In the genomic region with DNA sequence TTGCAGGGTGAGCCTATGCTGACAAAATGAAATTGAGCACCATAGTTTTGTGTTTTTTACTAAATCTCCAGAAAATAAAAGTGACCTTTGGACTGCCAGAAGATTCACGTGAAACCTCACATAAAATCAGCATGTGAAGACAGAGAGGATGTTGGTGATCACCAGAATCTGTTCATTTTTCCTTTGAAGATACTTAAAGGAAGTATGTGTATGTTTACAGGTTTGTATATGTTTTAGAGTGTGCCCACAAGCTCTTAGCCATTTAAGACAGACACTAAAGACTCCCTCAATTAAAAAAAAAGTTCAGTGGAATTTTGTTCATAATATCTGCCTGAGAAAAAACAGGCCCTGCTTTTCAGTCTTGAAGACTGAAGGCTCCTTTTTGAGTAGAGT, we compare ENCODE assay signal across 19 cellular contexts. TPM values are rescaled to one million over a fixed set of nuclear protein-coding genes. Genes with fewer than 3 reads are reported as not detected.
DNase-seq lines count a peak whose midpoint lies in the region; ATAC-seq, FAIRE-seq and TF ChIP-seq lines count a peak whose summit lies in the region.
"Had no signal": no experiment of that assay in that cellular context is flagged by ENCODE, and none has a peak within 500 bp of the region (broad histone marks: within the 10 kb centered on the region; RNA-seq: fewer than 3 reads in every experiment).

No MANE protein-coding gene starts in this region.

- H3K36me3 Mint-ChIP-seq in activated naive CD4-positive, alpha-beta T cell treated with anti-CD3 and anti-CD28 coated beads, Interleukin-2, amount 10 ng/mL, durations not matched to agents 7 days and 5 days = peaks cover 6% of the 10 kb centered on the region
- peaks cover 12% of the 10 kb centered on the region for H3K36me3 Mint-ChIP-seq in astrocyte (ENCODE audit: low read depth, unreplicated experiment)
- peaks cover under 1% of the 10 kb centered on the region for H3K36me3 Mint-ChIP-seq in natural killer cell treated with Interleukin-12 subunit alpha and Interleukin-12 subunit beta and Interleukin-15 and Interleukin-18, amount 100 ng/mL, for 72 hours

- peaks cover 38% of the 10 kb centered on the region for H3K4me1 Mint-ChIP-seq in activated naive CD4-positive, alpha-beta T cell treated with anti-CD3 and anti-CD28 coated beads, Interleukin-2, amount 10 ng/mL, durations not matched to agents 7 days and 5 days
- H3K4me1 Mint-ChIP-seq in astrocyte (ENCODE audit: low read depth, unreplicated experiment) = peaks cover 22% of the 10 kb centered on the region
- peaks cover 0 to 3% of the 10 kb centered on the region in 2 donors for H3K4me1 Mint-ChIP-seq in natural killer cell treated with Interleukin-12 subunit alpha and Interleukin-12 subunit beta and Interleukin-15 and Interleukin-18, amount 100 ng/mL, for 72 hours (ENCODE audit: low read depth in 2 of 2)

- ATAC-seq in natural killer cell treated with Interleukin-12 subunit alpha and Interleukin-12 subunit beta and Interleukin-15 and Interleukin-18, amount 100 ng/mL, for 72 hours = no peak
- ATAC-seq in HG03565 (IDR thresholded peaks at IDR 0.05; ENCODE audit: unreplicated experiment) = no peak
- ATAC-seq: left lung had no signal

- H3K4me2 ChIP-seq in astrocyte (ENCODE audit: low read length) (no peak overlapping the region), osteoblast (ENCODE audit: insufficient read depth, low read length) (no peak overlapping the region)

- H3K27ac ChIP-seq in astrocyte (ENCODE audit: low read depth, low read length) = peak overlapping the region; percentile 37
- H3K27ac ChIP-seq in osteoblast (ENCODE audit: low read depth, low read length) = peak overlapping the region; percentile 86
- H3K27ac ChIP-seq: left lung had no signal

- no peaks in the 10 kb centered on the region for H4K20me1 ChIP-seq in astrocyte (ENCODE audit: insufficient read depth, low read length)
- H4K20me1 ChIP-seq in osteoblast (ENCODE audit: insufficient read depth, low read length) = no peaks in the 10 kb centered on the region

- no peak for FAIRE-seq in astrocyte (lab: Jason Lieb, UNC)

- peaks cover 32% of the 10 kb centered on the region for H3K4me1 ChIP-seq in astrocyte (ENCODE audit: insufficient read depth, low read length)
- peaks cover 35% of the 10 kb centered on the region for H3K4me1 ChIP-seq in osteoblast (ENCODE audit: insufficient read depth, low read length)

- no peaks in the 10 kb centered on the region for H3K27me3 ChIP-seq in astrocyte (ENCODE audit: insufficient read depth, low read length)
- H3K27me3 ChIP-seq in osteoblast (ENCODE audit: insufficient read depth, low read length) = no peaks in the 10 kb centered on the region
- H3K27me3 ChIP-seq: esophagus squamous epithelium, left lung had no signal

- CTCF ChIA-PET in activated naive CD4-positive, alpha-beta T cell treated with anti-CD3 and anti-CD28 coated beads, Interleukin-2, amount 10 ng/mL, durations not matched to agents 7 days and 5 days (lab: Charles Lee) = interaction anchor here (0.7 to 4.5 kb wide), 6 partner anchors 9 to 78 kb away, joined by 3 to 29 read pairs (median 6); a partner anchor contains a TSS

- H2AFZ ChIP-seq in astrocyte (ENCODE audit: low read depth, low read length) (no peak overlapping the region), osteoblast (ENCODE audit: low read length) (no peak overlapping the region)

- H3K4me3 ChIP-seq in astrocyte (ENCODE audit: insufficient read depth, low read depth, low read length) (no peak overlapping the region), osteoblast (ENCODE audit: insufficient read depth, low read length) (no peak overlapping the region)
- H3K4me3 ChIP-seq: esophagus squamous epithelium, left lung, mucosa of descending colon had no signal

- H3K79me2 ChIP-seq in astrocyte (ENCODE audit: insufficient read depth, low read length) = no peaks in the 10 kb centered on the region
- no peaks in the 10 kb centered on the region for H3K79me2 ChIP-seq in osteoblast (ENCODE audit: insufficient read depth, low read length)

- H3K36me3 ChIP-seq in astrocyte (ENCODE audit: insufficient read depth, low read length) = peaks cover 4% of the 10 kb centered on the region
- peaks cover 4% of the 10 kb centered on the region for H3K36me3 ChIP-seq in osteoblast (ENCODE audit: insufficient read depth, low read length)

- TF ChIP-seq CTCF in astrocyte (IDR thresholded peaks at IDR 0.05; ENCODE audit: insufficient read depth, low read depth, low read length) = no peak
- no peak for TF ChIP-seq CTCF in osteoblast (IDR thresholded peaks at IDR 0.05; ENCODE audit: extremely low read depth, low read depth, low read length)

- no peak overlapping the region for H3K9ac ChIP-seq in astrocyte (ENCODE audit: low read length)

- H3K27ac Mint-ChIP-seq in activated naive CD4-positive, alpha-beta T cell treated with anti-CD3 and anti-CD28 coated beads, Interleukin-2, amount 10 ng/mL, durations not matched to agents 7 days and 5 days = peak overlapping the region; percentile 90
- H3K27ac Mint-ChIP-seq in astrocyte (ENCODE audit: unreplicated experiment) = no peak overlapping the region
- H3K27ac Mint-ChIP-seq in natural killer cell treated with Interleukin-12 subunit alpha and Interleukin-12 subunit beta and Interleukin-15 and Interleukin-18, amount 100 ng/mL, for 72 hours = no peak overlapping the region

- H3K4me3 Mint-ChIP-seq in activated naive CD4-positive, alpha-beta T cell treated with anti-CD3 and anti-CD28 coated beads, Interleukin-2, amount 10 ng/mL, durations not matched to agents 7 days and 5 days = peak overlapping the region; percentile 2
- H3K4me3 Mint-ChIP-seq in astrocyte (ENCODE audit: unreplicated experiment) = no peak overlapping the region
- H3K4me3 Mint-ChIP-seq in natural killer cell treated with Interleukin-12 subunit alpha and Interleukin-12 subunit beta and Interleukin-15 and Interleukin-18, amount 100 ng/mL, for 72 hours = no peak overlapping the region
- H3K4me3 Mint-ChIP-seq: CD8-positive, alpha-beta memory T cell; central memory CD8-positive, alpha-beta T cell; H9 had no signal

- H3K27me3 Mint-ChIP-seq in activated naive CD4-positive, alpha-beta T cell treated with anti-CD3 and anti-CD28 coated beads, Interleukin-2, amount 10 ng/mL, durations not matched to agents 7 days and 5 days = no peaks in the 10 kb centered on the region
- no peaks in the 10 kb centered on the region for H3K27me3 Mint-ChIP-seq in astrocyte (ENCODE audit: low read depth, unreplicated experiment)
- no peaks in the 10 kb centered on the region for H3K27me3 Mint-ChIP-seq in natural killer cell treated with Interleukin-12 subunit alpha and Interleukin-12 subunit beta and Interleukin-15 and Interleukin-18, amount 100 ng/mL, for 72 hours
- H3K27me3 Mint-ChIP-seq: CD8-positive, alpha-beta memory T cell; central memory CD8-positive, alpha-beta T cell had no signal

- no peaks in the 10 kb centered on the region for H3K9me3 Mint-ChIP-seq in activated naive CD4-positive, alpha-beta T cell treated with anti-CD3 and anti-CD28 coated beads, Interleukin-2, amount 10 ng/mL, durations not matched to agents 7 days and 5 days
- no peaks in the 10 kb centered on the region for H3K9me3 Mint-ChIP-seq in astrocyte (ENCODE audit: unreplicated experiment)
- H3K9me3 Mint-ChIP-seq in natural killer cell treated with Interleukin-12 subunit alpha and Interleukin-12 subunit beta and Interleukin-15 and Interleukin-18, amount 100 ng/mL, for 72 hours = no peaks in the 10 kb centered on the region
- H3K9me3 Mint-ChIP-seq: CD8-positive, alpha-beta memory T cell; central memory CD8-positive, alpha-beta T cell; H9 had no signal

- no peak for DNase-seq in activated naive CD4-positive, alpha-beta T cell treated with anti-CD3 and anti-CD28 coated beads, Interleukin-2, amount 10 ng/mL, durations not matched to agents 7 days and 5 days
- DNase-seq in activated naive CD4-positive, alpha-beta T cell (lab: John Stamatoyannopoulos, UW) = no peak
- peak; percentile 26 for DNase-seq in M059J (ENCODE audit: low read depth)
- no peak for DNase-seq in astrocyte (ENCODE audit: low read depth)
- no peak for DNase-seq in osteoblast (ENCODE audit: insufficient read length, low spot score, missing footprints)
- no peak for DNase-seq in natural killer cell treated with Interleukin-12 subunit alpha and Interleukin-12 subunit beta and Interleukin-15 and Interleukin-18, amount 100 ng/mL, for 72 hours (ENCODE audit: low spot score)
- DNase-seq in NCI-H2171 (lab: John Stamatoyannopoulos, UW) = no peak
- DNase-seq: activated CD4-positive, CD25-positive, alpha-beta regulatory T cell treated with anti-CD3 and anti-CD28 coated beads, Interleukin-2, amount 50 U/mL, for 72 hours; DMS79; effector CD8-positive, alpha-beta T cell; esophagus squamous epithelium; H9; left lung; mucosa of descending colon; NCI-H1694; substantia nigra had no signal

- no peaks in the 10 kb centered on the region for H3K9me3 ChIP-seq in astrocyte (ENCODE audit: insufficient read depth, low read depth, low read length)
- no peaks in the 10 kb centered on the region for H3K9me3 ChIP-seq in osteoblast (ENCODE audit: low read depth, low read length)
- H3K9me3 ChIP-seq: esophagus squamous epithelium, left lung, mucosa of descending colon had no signal

RNA-seq across cellular contexts. Expression of a gene that starts 25.9 kb away (rescaled TPM):
- total RNA-seq in M059J (2014; rRNA removed; shearing (Covaris generic)) = 125 and 149 TPM in 2 replicates
- total RNA-seq in astrocyte = 54.6 and 62.1 TPM in 2 replicates
- 60.8 and 63.6 TPM in 2 replicates for total RNA-seq in osteoblast
- total RNA-seq in natural killer cell treated with Interleukin-12 subunit alpha and Interleukin-12 subunit beta and Interleukin-15 and Interleukin-18, amount 100 ng/mL, for 72 hours = 10 to 100 TPM; 79.2 to 81.3 TPM

RNA-seq across cellular contexts. Expression of a gene that starts 52.4 kb away (rescaled TPM):
- total RNA-seq in M059J (2014; rRNA removed; shearing (Covaris generic)) = 70.0 and 89.7 TPM in 2 replicates
- 4.2 and 12.5 TPM in 2 replicates for total RNA-seq in astrocyte
- total RNA-seq in osteoblast = 2.7 and 4.7 TPM in 2 replicates
- total RNA-seq in natural killer cell treated with Interleukin-12 subunit alpha and Interleukin-12 subunit beta and Interleukin-15 and Interleukin-18, amount 100 ng/mL, for 72 hours = not detected
- total RNA-seq: CD8-positive, alpha-beta memory T cell had no signal

RNA-seq across cellular contexts. Expression of a gene that starts 53.5 kb away (rescaled TPM):
- total RNA-seq in M059J (2014; rRNA removed; shearing (Covaris generic)) = 16.9 and 18.9 TPM in 2 replicates
- 0.38 and 0.70 TPM in 2 replicates for total RNA-seq in astrocyte
- 3.2 and 3.3 TPM in 2 replicates for total RNA-seq in osteoblast
- total RNA-seq in natural killer cell treated with Interleukin-12 subunit alpha and Interleukin-12 subunit beta and Interleukin-15 and Interleukin-18, amount 100 ng/mL, for 72 hours = 1 to 10 TPM in 1 of 2 donors, under 1 TPM in 1; 0.90 to 3.3 TPM
